25 cellular contexts compared by ENCODE assay signal in the genomic region with DNA sequence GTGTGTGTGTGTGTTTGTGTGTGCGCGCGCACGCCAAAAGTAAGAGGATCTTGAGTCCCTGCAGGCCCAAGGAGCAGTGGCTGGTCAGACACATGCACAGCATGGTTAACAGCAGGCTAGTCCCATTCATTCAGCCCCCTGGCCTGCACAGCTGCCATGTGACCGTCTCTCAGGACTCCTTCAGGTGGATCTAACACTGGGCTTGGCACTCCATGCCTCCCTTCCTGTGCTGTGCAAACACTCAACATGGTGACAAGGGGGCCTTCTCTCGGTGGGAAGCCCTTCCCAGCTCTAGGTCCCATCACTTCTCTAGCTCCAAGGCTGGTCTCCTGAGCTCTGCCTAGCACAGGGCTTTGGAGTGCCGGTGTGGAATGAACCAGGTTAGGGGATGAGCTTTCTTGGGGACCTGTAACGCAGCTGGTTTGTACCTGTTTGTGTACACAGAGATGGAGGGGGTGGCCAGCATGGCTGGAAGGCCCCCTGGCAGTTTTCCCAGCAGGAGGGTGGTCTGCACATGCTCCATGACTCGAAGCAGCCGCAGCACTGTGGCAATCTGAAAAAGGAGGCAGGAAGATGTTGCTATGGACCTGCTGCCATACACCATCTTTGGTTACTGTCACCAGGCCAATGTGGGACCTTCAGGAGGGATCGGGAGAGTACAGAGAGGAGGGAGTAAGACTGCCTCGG.
"Had no signal": no experiment of that assay in that cellular context is flagged by ENCODE, and none has a peak within 500 bp of the region (broad histone marks: within the 10 kb centered on the region; RNA-seq: fewer than 3 reads in every experiment).

No MANE protein-coding gene starts in this region.

- H3K4me1 ChIP-seq: breast epithelium, gastroesophageal sphincter, pancreas, psoas muscle, spleen, uterus had no signal

- H3K27me3 ChIP-seq: breast epithelium, gastroesophageal sphincter, pancreas, uterus had no signal

- DNase-seq: activated B cell treated with CpG ODN at 0.5 μM for 24 hours; activated CD4-positive, alpha-beta T cell treated with anti-CD3 and anti-CD28 coated beads, Interleukin-2, amount 50 U/mL, for 4 hours; activated CD8-positive, alpha-beta memory T cell treated with anti-CD3 and anti-CD28 coated beads, Interleukin-2, amount 50 U/mL, for 4 hours; activated gamma-delta T cell treated with Interleukin-2 at 50 U/mL for 16 hours; activated naive CD4-positive, alpha-beta T cell treated with anti-CD3 and anti-CD28 coated beads, Interleukin-2, amount 50 U/mL, for 16 hours; activated T-cell treated with anti-CD3 and anti-CD28 coated beads, Interleukin-2, amount 50 U/mL, for 24 hours; central memory CD4-positive, alpha-beta T cell; head of caudate nucleus; hippocampal formation; left cardiac atrium; left ventricle myocardium superior; mucosa of descending colon; nephron progenitor cell; nucleus accumbens; pancreas; psoas muscle; spleen; stimulated activated CD4-positive, alpha-beta T cell treated with anti-CD3 and anti-CD28 coated beads, Interleukin-2, amount 100 ng/mL, for 48 hours; stimulated activated naive CD8-positive, alpha-beta T cell treated with anti-CD3 and anti-CD28 coated beads, Interleukin-15, Interleukin-2, amounts not matched to agents 100 U/mL and 50 U/mL, for 24 hours; T-helper 1 cell; uterus had no signal

- ATAC-seq: activated T-helper 17 cell treated with anti-CD3 and anti-CD28 coated beads, Interleukin-2, amount 50 U/mL, for 72 hours; gastroesophageal sphincter; left cardiac atrium; left ventricle myocardium superior; mucosa of descending colon; pancreas; psoas muscle; stimulated activated naive CD8-positive, alpha-beta T cell treated with anti-CD3 and anti-CD28 coated beads, Interleukin-15, Interleukin-2, amounts not matched to agents 100 U/mL and 50 U/mL, for 24 hours had no signal

- H3K4me3 ChIP-seq: breast epithelium, gastroesophageal sphincter, mucosa of descending colon, pancreas, psoas muscle, spleen, thoracic aorta, uterus had no signal

- H3K27ac ChIP-seq: breast epithelium, gastroesophageal sphincter, pancreas, psoas muscle, spleen, thoracic aorta, uterus had no signal

- H3K9me3 ChIP-seq: breast epithelium, mucosa of descending colon, pancreas, psoas muscle, thoracic aorta, uterus had no signal

- H3K36me3 ChIP-seq: breast epithelium, gastroesophageal sphincter, pancreas, spleen, thoracic aorta, uterus had no signal
